Comparison of ENCODE assay signal across 11 cellular contexts in the genomic region with DNA sequence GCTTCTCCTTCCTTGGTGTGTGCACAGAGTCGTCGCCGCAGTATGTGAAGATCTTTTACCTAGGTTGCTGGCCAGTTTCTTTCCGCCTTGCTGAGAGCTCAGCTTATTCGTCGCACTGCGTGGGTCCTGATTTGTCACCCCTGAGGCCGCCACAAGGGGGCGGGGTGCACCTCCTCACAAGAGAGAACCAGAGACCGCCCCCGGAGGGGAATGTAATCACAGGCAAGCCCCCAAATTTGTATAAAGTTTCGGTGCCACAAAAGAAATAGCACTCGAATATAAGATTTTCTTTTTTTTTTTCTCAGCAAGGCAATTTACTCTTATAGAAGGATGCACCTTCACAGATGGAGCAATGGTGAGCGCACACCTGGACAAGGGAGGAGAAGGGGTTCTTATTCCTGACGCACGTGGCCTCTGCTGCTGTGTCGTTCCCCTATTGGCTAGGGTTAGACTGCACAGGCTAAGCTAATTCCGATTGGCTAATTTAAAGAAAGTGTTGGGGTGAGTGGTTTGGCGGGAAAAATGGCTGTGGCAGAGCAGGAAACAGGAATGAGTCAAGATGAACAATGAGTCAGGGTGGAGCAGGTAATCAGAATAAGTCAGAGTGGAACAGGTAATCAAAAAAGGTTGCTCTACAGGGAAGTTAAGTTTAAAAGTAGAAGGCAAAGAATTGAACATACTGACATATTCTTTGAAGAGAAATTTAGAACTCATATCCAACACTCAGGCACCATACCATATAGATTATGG. TPM values are rescaled to one million over a fixed set of nuclear protein-coding genes. Genes with fewer than 3 reads are reported as not detected.
DNase-seq lines count a peak whose midpoint lies in the region; ATAC-seq, FAIRE-seq and TF ChIP-seq lines count a peak whose summit lies in the region.
"Had no signal": no experiment of that assay in that cellular context is flagged by ENCODE, and none has a peak within 500 bp of the region (broad histone marks: within the 10 kb centered on the region; RNA-seq: fewer than 3 reads in every experiment).

No MANE protein-coding gene starts in this region.

- H3K9me3 Mint-ChIP-seq in CD4-positive, alpha-beta T cell = peaks cover 12% of the 10 kb centered on the region
- peaks cover 31% of the 10 kb centered on the region for H3K9me3 Mint-ChIP-seq in activated T-helper 1 cell treated with anti-CD3 and anti-CD28 coated beads, Interleukin-12 subunit alpha, Interleukin-12 subunit beta, Interleukin-2, Interleukin-4 antibody, amounts not matched to agents 30 ng/mL and 10 ng/mL and 1 ng/mL, durations not matched to agents 14 hours and 24 hours and 36 hours

- H3K27me3 Mint-ChIP-seq in CD4-positive, alpha-beta T cell = no peaks in the 10 kb centered on the region
- no peaks in the 10 kb centered on the region for H3K27me3 Mint-ChIP-seq in activated T-helper 1 cell treated with anti-CD3 and anti-CD28 coated beads, Interleukin-12 subunit alpha, Interleukin-12 subunit beta, Interleukin-2, Interleukin-4 antibody, amounts not matched to agents 30 ng/mL and 10 ng/mL and 1 ng/mL, durations not matched to agents 14 hours and 24 hours and 36 hours (ENCODE audit: insufficient read depth)

- FAIRE-seq in urothelium cell line (lab: Jason Lieb, UNC) = no peak

- POLR2A ChIA-PET in CD4-positive, alpha-beta T cell (lab: Charles Lee) = no interaction called here

- intact Hi-C loops in CD4-positive, alpha-beta T cell (cut with DNase I, micrococcal nuclease) = no loop called here
- intact Hi-C loops in activated T-helper 1 cell treated with anti-CD3 and anti-CD28 coated beads, Interleukin-12 subunit alpha, Interleukin-12 subunit beta, Interleukin-2, Interleukin-4 antibody, amounts not matched to agents 30 ng/mL and 10 ng/mL and 1 ng/mL, durations not matched to agents 14 hours and 24 hours and 36 hours (cut with micrococcal nuclease) = no loop called here

- no peaks in the 10 kb centered on the region for H3K36me3 ChIP-seq in kidney epithelial cell (ENCODE audit: control insufficient read depth, insufficient read depth, low read length)

- H3K27ac ChIP-seq in CD4-positive, alpha-beta T cell (ENCODE audit: low read depth, low read length) = no peak overlapping the region
- H3K27ac ChIP-seq: skin epidermis had no signal

- H3K27me3 ChIP-seq in CD4-positive, alpha-beta T cell (ENCODE audit: control insufficient read depth, insufficient read depth, low read length) = no peaks in the 10 kb centered on the region
- H3K27me3 ChIP-seq in kidney epithelial cell (ENCODE audit: control insufficient read depth, insufficient read depth, low read length) = no peaks in the 10 kb centered on the region

- H3K9me3 ChIP-seq in CD4-positive, alpha-beta T cell (ENCODE audit: control insufficient read depth, low read length) = peaks cover 19% of the 10 kb centered on the region

- H3K4me3 ChIP-seq in GM12865 (ENCODE audit: low read depth, low read length) (no peak overlapping the region), kidney epithelial cell (ENCODE audit: low read depth, low read length) (no peak overlapping the region)
- H3K4me3 ChIP-seq: skin epidermis had no signal

- ATAC-seq in CD4-positive, alpha-beta T cell (ENCODE audit: poor library complexity) = no peak
- no peak for ATAC-seq in HG02840 (IDR thresholded peaks at IDR 0.05; ENCODE audit: low FRiP score, unreplicated experiment)

- H3K4me3 Mint-ChIP-seq in CD4-positive, alpha-beta T cell = peak overlapping the region; percentile 46
- no peak overlapping the region for H3K4me3 Mint-ChIP-seq in activated T-helper 1 cell treated with anti-CD3 and anti-CD28 coated beads, Interleukin-12 subunit alpha, Interleukin-12 subunit beta, Interleukin-2, Interleukin-4 antibody, amounts not matched to agents 30 ng/mL and 10 ng/mL and 1 ng/mL, durations not matched to agents 14 hours and 24 hours and 36 hours

- no peak for TF ChIP-seq CTCF in CD4-positive, alpha-beta T cell (IDR thresholded peaks at IDR 0.05)
- peak; percentile 4 for TF ChIP-seq CTCF in GM12865 (IDR thresholded peaks at IDR 0.05; ENCODE audit: insufficient read depth, low read depth, low read length, missing control alignments)
- TF ChIP-seq CTCF in kidney epithelial cell (IDR thresholded peaks at IDR 0.05; ENCODE audit: insufficient read depth, low read length, poor library complexity, severe bottlenecking) = peak; percentile 5

- H3K4me1 Mint-ChIP-seq in CD4-positive, alpha-beta T cell (ENCODE audit: low read depth) = peaks cover 41% of the 10 kb centered on the region
- peaks cover 40% of the 10 kb centered on the region for H3K4me1 Mint-ChIP-seq in activated T-helper 1 cell treated with anti-CD3 and anti-CD28 coated beads, Interleukin-12 subunit alpha, Interleukin-12 subunit beta, Interleukin-2, Interleukin-4 antibody, amounts not matched to agents 30 ng/mL and 10 ng/mL and 1 ng/mL, durations not matched to agents 14 hours and 24 hours and 36 hours (ENCODE audit: low read depth)

- H3K27ac Mint-ChIP-seq in CD4-positive, alpha-beta T cell = peak overlapping the region; percentile 51
- peak overlapping the region; percentile 75 for H3K27ac Mint-ChIP-seq in activated T-helper 1 cell treated with anti-CD3 and anti-CD28 coated beads, Interleukin-12 subunit alpha, Interleukin-12 subunit beta, Interleukin-2, Interleukin-4 antibody, amounts not matched to agents 30 ng/mL and 10 ng/mL and 1 ng/mL, durations not matched to agents 14 hours and 24 hours and 36 hours

- CTCF ChIA-PET in CD4-positive, alpha-beta T cell (lab: Charles Lee) = no interaction called here

- H3K36me3 Mint-ChIP-seq in CD4-positive, alpha-beta T cell (ENCODE audit: low read depth) = peaks cover 64% of the 10 kb centered on the region
- H3K36me3 Mint-ChIP-seq in activated T-helper 1 cell treated with anti-CD3 and anti-CD28 coated beads, Interleukin-12 subunit alpha, Interleukin-12 subunit beta, Interleukin-2, Interleukin-4 antibody, amounts not matched to agents 30 ng/mL and 10 ng/mL and 1 ng/mL, durations not matched to agents 14 hours and 24 hours and 36 hours (ENCODE audit: low read depth) = peaks cover 55% of the 10 kb centered on the region

- no peak for DNase-seq in CD4-positive, alpha-beta T cell
- DNase-seq in GM12865 (ENCODE audit: low read depth) (no peak), kidney epithelial cell (ENCODE audit: low read depth) (no peak), urothelium cell line (ENCODE audit: low spot score) (no peak), NCI-H146 treated with DMSO at 0.1 percent for 48 hours (lab: John Stamatoyannopoulos, UW; ENCODE audit: unreplicated experiment) (no peak)
- DNase-seq in activated T-helper 1 cell treated with anti-CD3 and anti-CD28 coated beads, Interleukin-12 subunit alpha, Interleukin-12 subunit beta, Interleukin-2, Interleukin-4 antibody, amounts not matched to agents 30 ng/mL and 10 ng/mL and 1 ng/mL, durations not matched to agents 14 hours and 24 hours and 36 hours (ENCODE audit: low spot score) = no peak
- DNase-seq: activated CD4-positive, alpha-beta T cell treated with anti-CD3 and anti-CD28 coated beads for 1 hour; anterior cingulate cortex; NCI-H2171 had no signal

RNA-seq across cellular contexts. Expression of gene NCOA3, which starts 19.5 kb away (rescaled TPM):
- total RNA-seq in CD4-positive, alpha-beta T cell = 10 to 100 TPM; 59.9 to 65.4 TPM
- 132 and 133 TPM in 2 replicates for total RNA-seq in activated T-helper 1 cell treated with anti-CD3 and anti-CD28 coated beads, Interleukin-12 subunit alpha, Interleukin-12 subunit beta, Interleukin-2, Interleukin-4 antibody, amounts not matched to agents 30 ng/mL and 10 ng/mL and 1 ng/mL, durations not matched to agents 14 hours and 24 hours and 36 hours
- 23.3 and 27.3 TPM in 2 replicates for total RNA-seq in kidney epithelial cell
